ENCODE assay signal across 10 cellular contexts in the genomic region with DNA sequence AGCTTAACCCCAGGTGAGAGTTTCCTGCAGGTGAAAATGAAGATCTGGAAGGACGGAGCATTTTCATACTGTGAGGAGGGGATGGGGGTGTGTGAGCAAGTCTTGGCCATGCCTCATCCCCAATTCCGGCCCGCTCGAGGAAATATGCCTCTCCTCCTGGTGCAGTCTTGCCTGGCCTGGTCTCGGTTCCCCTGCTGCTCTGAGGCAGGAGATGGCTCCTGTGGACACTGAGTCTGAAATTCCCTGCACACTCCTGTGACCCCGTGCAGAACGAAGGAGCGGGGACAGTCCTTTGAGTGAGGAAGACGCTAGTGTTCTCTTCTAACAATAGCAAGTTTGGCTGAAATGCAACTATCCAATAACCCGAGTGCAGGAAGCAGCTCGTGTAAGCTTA. TPM values are rescaled to one million over a fixed set of nuclear protein-coding genes. Genes with fewer than 3 reads are reported as not detected.
DNase-seq lines count a peak whose midpoint lies in the region; ATAC-seq, FAIRE-seq and TF ChIP-seq lines count a peak whose summit lies in the region.
"Had no signal": no experiment of that assay in that cellular context is flagged by ENCODE, and none has a peak within 500 bp of the region (broad histone marks: within the 10 kb centered on the region; RNA-seq: fewer than 3 reads in every experiment).

No MANE protein-coding gene starts in this region.

- H3K4me3 ChIP-seq in HepG2 (replicated peaks in 1 of 3; ENCODE audit: insufficient read depth in 1 of 3, low read depth in 2 of 3, low read length in 3 of 3) = peak overlapping the region; percentile 64 to 82 (median 75); a peak in 5 of 6 replicates
- peak overlapping the region in 1 of 3 donors; percentile 56 for H3K4me3 ChIP-seq in right lobe of liver
- H3K4me3 ChIP-seq in ascending aorta = peak overlapping the region; percentile 63 to 89
- H3K4me3 ChIP-seq in mucosa of stomach (ENCODE audit: low read length) = peak overlapping the region; percentile 5
- H3K4me3 ChIP-seq in aorta (ENCODE audit: low read length in 2 of 2) = peak overlapping the region; percentile 8 to 54

- no peak overlapping the region for H3K9ac ChIP-seq in HepG2 (ENCODE audit: insufficient read depth, low read depth, low read length)
- peak overlapping the region; percentile 60 for H3K9ac ChIP-seq in mucosa of stomach (ENCODE audit: low read length)

- in situ Hi-C loops in HepG2 (cut with HindIII; ENCODE audit: extremely low pct_ligation_motif_present, low pct_unique_long_range_greater_than_20kb) = no loop called here

- no peak for FAIRE-seq in HepG2 (lab: Jason Lieb, UNC)
- FAIRE-seq: G401.6 had no signal

- POLR2A ChIA-PET in HepG2 (lab: Yijun Ruan, JAX) = interaction anchor here (1.2 to 1.6 kb wide), 5 partner anchors 12 to 82 kb away, joined by 3 to 5 read pairs (median 4); a partner anchor contains a TSS

- DNase-seq in HepG2 (ENCODE audit: low spot score) = no peak
- no peak for DNase-seq in right lobe of liver
- DNase-seq in ascending aorta (ENCODE audit: low spot score in 2 of 2) = no peak
- DNase-seq in aorta = no peak
- no peak for DNase-seq in DMS53 treated with DMSO at 0.1 percent for 48 hours (lab: John Stamatoyannopoulos, UW; ENCODE audit: unreplicated experiment)
- DNase-seq in ureter (ENCODE audit: low spot score) = no peak

- H3K27ac ChIP-seq in HepG2 (ENCODE audit: extremely low read length, insufficient read depth, low read length) (no peak overlapping the region), right lobe of liver (no peak overlapping the region), ascending aorta (peak overlapping the region in 1 of 2 donors; percentile 62), aorta (ENCODE audit: low read depth in 1 of 2, low read length in 2 of 2) (peak overlapping the region in 1 of 2 donors; percentile 20)

- no peaks in the 10 kb centered on the region for H3K79me2 ChIP-seq in HepG2 (ENCODE audit: insufficient read depth, low read length)

- CTCF ChIA-PET in HepG2 (lab: Yijun Ruan, JAX; ENCODE audit: low intra/inter-chr PET ratio, low total read pairs) = no interaction called here

- TF ChIP-seq EP300 in HepG2 (IDR thresholded peaks at IDR 0.05; ENCODE audit: low read depth in 2 of 2, low read length in 2 of 2) (no peak), HepG2 (CRISPR knock-in tag; IDR thresholded peaks at IDR 0.05; ENCODE audit: borderline replicate concordance) (no peak)

- TF ChIP-seq POLR2A in HepG2 (IDR thresholded peaks at IDR 0.05; ENCODE audit: insufficient read depth in 1 of 2, low read depth in 2 of 2, low read length in 2 of 2) (no peak), right lobe of liver (IDR thresholded peaks at IDR 0.05) (no peak)

- no peak for TF ChIP-seq RAD21 in HepG2 (CRISPR knock-in tag; IDR thresholded peaks at IDR 0.05)

- peak overlapping the region; percentile 80 for H2AFZ ChIP-seq in HepG2 (ENCODE audit: low read length)

- H3K36me3 ChIP-seq in HepG2 (replicated peaks in 1 of 2; ENCODE audit: control insufficient read depth in 1 of 2, insufficient read depth in 2 of 2, low read length in 2 of 2) (no peaks in the 10 kb centered on the region), right lobe of liver (no peaks in the 10 kb centered on the region), ascending aorta (peaks cover 0 to 3% of the 10 kb centered on the region in 2 donors), mucosa of stomach (ENCODE audit: control insufficient read depth, insufficient read depth, low read length) (no peaks in the 10 kb centered on the region), aorta (ENCODE audit: control insufficient read depth in 1 of 2, insufficient read depth in 2 of 2, low read length in 1 of 2) (no peaks in the 10 kb centered on the region)
- H3K36me3 ChIP-seq: thyroid gland had no signal

- no peaks in the 10 kb centered on the region for H4K20me1 ChIP-seq in HepG2 (ENCODE audit: insufficient read depth, low read length)

- peak overlapping the region; percentile 94 for H3K4me2 ChIP-seq in HepG2 (ENCODE audit: low read depth, low read length)

- ATAC-seq in HepG2 = peak; percentile 62
- no peak for ATAC-seq in right lobe of liver
- ATAC-seq in aorta (ENCODE audit: low FRiP score) = no peak
- ATAC-seq in GM18861 (IDR thresholded peaks at IDR 0.05; ENCODE audit: unreplicated experiment) = no peak

- intact Hi-C loops in HepG2 (cut with micrococcal nuclease; ENCODE audit: unreplicated experiment) (no loop called here), right lobe of liver (cut with DNase I) (no loop called here), ascending aorta (cut with DNase I) (loop anchor here (1.0 to 5.0 kb wide), 2 partner anchors 36 to 110 kb away; a partner anchor contains a TSS), aorta (cut with DNase I) (no loop called here)

- BruUV-seq in HepG2 (replicated peaks; lab: Mats Ljungman, UMichigan) = no TSS peak

- 22% methylated on average over 10 of the region's 11 CpGs for WGBS in HepG2 (ENCODE audit: low lambda C conversion rate)
- WGBS in right lobe of liver (ENCODE audit: insufficient coverage, low coverage, low lambda C conversion rate, missing lambda C conversion rate) = 33% methylated on average over 10 of the region's 11 CpGs
- WGBS in aorta, 2 donors = 25% methylated on average over 11 of the region's 11 CpGs

- H3K9me3 ChIP-seq in HepG2 (ENCODE audit: low read length) (no peaks in the 10 kb centered on the region), right lobe of liver (no peaks in the 10 kb centered on the region), ascending aorta (peaks cover 0 to 9% of the 10 kb centered on the region in 2 donors), mucosa of stomach (ENCODE audit: control insufficient read depth, low read length) (no peaks in the 10 kb centered on the region), aorta (ENCODE audit: control insufficient read depth, low read length) (no peaks in the 10 kb centered on the region)
- H3K9me3 ChIP-seq: thyroid gland had no signal

- H3K27me3 ChIP-seq in HepG2 (ENCODE audit: control insufficient read depth in 1 of 2, insufficient read depth in 2 of 2, low read length in 2 of 2) (peaks cover 0 to 3% of the 10 kb centered on the region in 2 experiments; a peak in 1 of 5 replicates), right lobe of liver (no peaks in the 10 kb centered on the region), ascending aorta (no peaks in the 10 kb centered on the region), mucosa of stomach (ENCODE audit: control insufficient read depth, insufficient read depth, low read length) (no peaks in the 10 kb centered on the region), aorta (ENCODE audit: control insufficient read depth in 1 of 2, insufficient read depth in 2 of 2, low read length in 1 of 2) (no peaks in the 10 kb centered on the region)
- H3K27me3 ChIP-seq: thyroid gland had no signal

- TF ChIP-seq CTCF in HepG2 (CRISPR knock-in tag; IDR thresholded peaks at IDR 0.05) (no peak), right lobe of liver (IDR thresholded peaks at IDR 0.05) (no peak), ascending aorta (IDR thresholded peaks at IDR 0.05) (no peak)

- H3K4me1 ChIP-seq in HepG2 (ENCODE audit: insufficient read depth, low read length) (peaks cover 32% of the 10 kb centered on the region), right lobe of liver (no peaks in the 10 kb centered on the region), ascending aorta (peaks cover 2 to 3% of the 10 kb centered on the region in 2 donors), mucosa of stomach (ENCODE audit: control insufficient read depth, insufficient read depth, low read length) (peaks cover 4% of the 10 kb centered on the region), aorta (ENCODE audit: control insufficient read depth in 1 of 2, insufficient read depth in 2 of 2, low read length in 2 of 2) (no peaks in the 10 kb centered on the region)

RNA-seq across cellular contexts. Expression of a gene that starts 0.3 kb away (rescaled TPM):
- total RNA-seq in HepG2 (2016; rRNA removed; fragmentation: Illumina TruSeq; extraction: Trizol) (3.9 and 4.9 TPM in 2 replicates), right lobe of liver (1 to 10 TPM in 2 of 6 experiments, under 1 TPM in 4; 0.43 to 1.3 (median 0.66) TPM), ascending aorta (2.3 TPM), aorta (10 to 100 TPM in 1 of 2 donors, 1 to 10 TPM in 1; 9.4 to 13.3 TPM), ureter (25.3 TPM)
- 0.35 and 0.51 TPM in 2 replicates for total RNA-seq in HepG2 (2016; cell fraction: cytosol; rRNA removed; fragmentation: Illumina TruSeq; extraction: Trizol; ENCODE audit: low read depth)
- 4.1 and 5.3 TPM in 2 replicates for total RNA-seq in HepG2 (2016; cell fraction: insoluble cytoplasmic fraction; rRNA removed; fragmentation: Illumina TruSeq; extraction: Trizol)
- 1.8 and 2.1 TPM in 2 replicates for total RNA-seq in HepG2 (2016; cell fraction: membrane; rRNA removed; fragmentation: Illumina TruSeq; extraction: Trizol)
- 4.0 and 6.3 TPM in 2 replicates for total RNA-seq in HepG2 (2016; cell fraction: nucleus; rRNA removed; fragmentation: Illumina TruSeq; extraction: Trizol)
- polyA plus RNA-seq in HepG2 (2011; rRNA removed) (2.9 TPM in 2 replicates), aorta (10 to 100 TPM in 1 of 2 donors, 1 to 10 TPM in 1; 6.3 to 11.7 TPM)
- polyA plus RNA-seq in HepG2 (2011; cell fraction: cytosol; rRNA removed) = 1.0 and 1.2 TPM in 2 replicates
- polyA plus RNA-seq in HepG2 (2011; cell fraction: nucleus; rRNA removed) = 4.4 and 5.2 TPM in 2 replicates
- polyA plus RNA-seq in HepG2 (2012) = 1.4 and 1.7 TPM in 2 replicates
- 0.07 and 0.20 TPM in 2 replicates for polyA plus RNA-seq in HepG2 (2016; cell fraction: cytosol; fragmentation: Illumina TruSeq; extraction: Trizol; ENCODE audit: low read depth)
- polyA plus RNA-seq in HepG2 (2016; cell fraction: insoluble cytoplasmic fraction; fragmentation: Illumina TruSeq; extraction: Trizol; ENCODE audit: low read depth) = 2.5 and 2.9 TPM in 2 replicates
- 0.22 and 0.44 TPM in 2 replicates for polyA plus RNA-seq in HepG2 (2016; cell fraction: membrane; fragmentation: Illumina TruSeq; extraction: Trizol; ENCODE audit: low read depth)
- 11.0 and 11.8 TPM in 2 replicates for polyA plus RNA-seq in HepG2 (2016; cell fraction: nucleus; fragmentation: Illumina TruSeq; extraction: Trizol; ENCODE audit: insufficient read depth, low read depth)
- 1.3 TPM in 1 of 2 replicates, not detected in the other for polyA minus RNA-seq in HepG2 (2011; rRNA and poly(A)+ RNA removed; ENCODE audit: low replicate concordance)
- 2.0 and 2.6 TPM in 2 replicates for polyA minus RNA-seq in HepG2 (2011; cell fraction: cytosol; rRNA and poly(A)+ RNA removed)
- polyA minus RNA-seq in HepG2 (2011; cell fraction: nucleus; rRNA and poly(A)+ RNA removed) = 8.4 and 9.6 TPM in 2 replicates

RNA-seq across cellular contexts. Expression of a gene that starts 34.1 kb away (rescaled TPM):
- 12.4 and 16.8 TPM in 2 replicates for total RNA-seq in HepG2 (2016; rRNA removed; fragmentation: Illumina TruSeq; extraction: Trizol)
- total RNA-seq in HepG2 (2016; cell fraction: cytosol; rRNA removed; fragmentation: Illumina TruSeq; extraction: Trizol; ENCODE audit: low read depth) = 0.81 and 1.3 TPM in 2 replicates
- total RNA-seq in HepG2 (2016; cell fraction: insoluble cytoplasmic fraction; rRNA removed; fragmentation: Illumina TruSeq; extraction: Trizol) = 12.1 and 13.4 TPM in 2 replicates
- total RNA-seq in HepG2 (2016; cell fraction: membrane; rRNA removed; fragmentation: Illumina TruSeq; extraction: Trizol) = 3.4 and 4.6 TPM in 2 replicates
- total RNA-seq in HepG2 (2016; cell fraction: nucleus; rRNA removed; fragmentation: Illumina TruSeq; extraction: Trizol) = 13.2 and 14.6 TPM in 2 replicates
- polyA plus RNA-seq in HepG2 (2011; rRNA removed) = 2.4 and 2.7 TPM in 2 replicates
- polyA plus RNA-seq in HepG2 (2011; cell fraction: cytosol; rRNA removed) = 0.70 and 1.1 TPM in 2 replicates
- 3.5 and 3.9 TPM in 2 replicates for polyA plus RNA-seq in HepG2 (2011; cell fraction: nucleus; rRNA removed)
- 2.4 and 3.6 TPM in 2 replicates for polyA plus RNA-seq in HepG2 (2012)
- 0.32 and 0.45 TPM in 2 replicates for polyA plus RNA-seq in HepG2 (2016; cell fraction: cytosol; fragmentation: Illumina TruSeq; extraction: Trizol; ENCODE audit: low read depth)
- 5.0 and 5.3 TPM in 2 replicates for polyA plus RNA-seq in HepG2 (2016; cell fraction: insoluble cytoplasmic fraction; fragmentation: Illumina TruSeq; extraction: Trizol; ENCODE audit: low read depth)
- polyA plus RNA-seq in HepG2 (2016; cell fraction: membrane; fragmentation: Illumina TruSeq; extraction: Trizol; ENCODE audit: low read depth) = 0.68 and 0.85 TPM in 2 replicates
- 25.4 and 27.4 TPM in 2 replicates for polyA plus RNA-seq in HepG2 (2016; cell fraction: nucleus; fragmentation: Illumina TruSeq; extraction: Trizol; ENCODE audit: insufficient read depth, low read depth)
- polyA minus RNA-seq in HepG2 (2011; rRNA and poly(A)+ RNA removed; ENCODE audit: low replicate concordance) = 2.8 and 4.8 TPM in 2 replicates
- 4.1 and 4.5 TPM in 2 replicates for polyA minus RNA-seq in HepG2 (2011; cell fraction: cytosol; rRNA and poly(A)+ RNA removed)
- polyA minus RNA-seq in HepG2 (2011; cell fraction: nucleus; rRNA and poly(A)+ RNA removed) = 14.0 and 15.9 TPM in 2 replicates
- total RNA-seq in right lobe of liver = 1 to 10 TPM; 2.0 to 5.6 (median 3.7) TPM
- total RNA-seq in ascending aorta = 1.1 TPM
- total RNA-seq in aorta = 10 to 100 TPM; 12.7 to 16.1 TPM
- 1 to 10 TPM; 3.1 to 5.5 TPM for polyA plus RNA-seq in aorta
- 74.7 TPM for total RNA-seq in ureter

RNA-seq across cellular contexts. Expression of a gene that starts 39.4 kb away (rescaled TPM):
- total RNA-seq in HepG2 (2016; rRNA removed; fragmentation: Illumina TruSeq; extraction: Trizol) (21.0 and 35.5 TPM in 2 replicates), right lobe of liver (1 to 10 TPM; 6.1 to 10.0 (median 9.2) TPM), ascending aorta (0.85 TPM), aorta (10 to 100 TPM in 1 of 2 donors, 1 to 10 TPM in 1; 8.1 to 10.8 TPM), ureter (17.9 TPM)
- 5.9 and 6.2 TPM in 2 replicates for total RNA-seq in HepG2 (2016; cell fraction: cytosol; rRNA removed; fragmentation: Illumina TruSeq; extraction: Trizol; ENCODE audit: low read depth)
- 20.7 and 33.8 TPM in 2 replicates for total RNA-seq in HepG2 (2016; cell fraction: insoluble cytoplasmic fraction; rRNA removed; fragmentation: Illumina TruSeq; extraction: Trizol)
- 11.2 and 12.9 TPM in 2 replicates for total RNA-seq in HepG2 (2016; cell fraction: membrane; rRNA removed; fragmentation: Illumina TruSeq; extraction: Trizol)
- 20.8 and 24.9 TPM in 2 replicates for total RNA-seq in HepG2 (2016; cell fraction: nucleus; rRNA removed; fragmentation: Illumina TruSeq; extraction: Trizol)
- polyA plus RNA-seq in HepG2 (2011; rRNA removed) (8.5 and 9.6 TPM in 2 replicates), aorta (1 to 10 TPM; 1.3 to 6.5 TPM)
- 5.9 and 8.3 TPM in 2 replicates for polyA plus RNA-seq in HepG2 (2011; cell fraction: cytosol; rRNA removed)
- polyA plus RNA-seq in HepG2 (2011; cell fraction: nucleus; rRNA removed) = 8.8 and 12.0 TPM in 2 replicates
- 7.2 and 8.5 TPM in 2 replicates for polyA plus RNA-seq in HepG2 (2012)
- polyA plus RNA-seq in HepG2 (2016; cell fraction: cytosol; fragmentation: Illumina TruSeq; extraction: Trizol; ENCODE audit: low read depth) = 3.0 and 3.6 TPM in 2 replicates
- polyA plus RNA-seq in HepG2 (2016; cell fraction: insoluble cytoplasmic fraction; fragmentation: Illumina TruSeq; extraction: Trizol; ENCODE audit: low read depth) = 13.0 and 13.9 TPM in 2 replicates
- polyA plus RNA-seq in HepG2 (2016; cell fraction: membrane; fragmentation: Illumina TruSeq; extraction: Trizol; ENCODE audit: low read depth) = 4.0 and 4.6 TPM in 2 replicates
- polyA plus RNA-seq in HepG2 (2016; cell fraction: nucleus; fragmentation: Illumina TruSeq; extraction: Trizol; ENCODE audit: insufficient read depth, low read depth) = 42.0 and 46.3 TPM in 2 replicates
- polyA minus RNA-seq in HepG2 (2011; rRNA and poly(A)+ RNA removed; ENCODE audit: low replicate concordance) = 8.7 TPM in 1 of 2 replicates, not detected in the other
- 16.4 and 17.4 TPM in 2 replicates for polyA minus RNA-seq in HepG2 (2011; cell fraction: cytosol; rRNA and poly(A)+ RNA removed)
- polyA minus RNA-seq in HepG2 (2011; cell fraction: nucleus; rRNA and poly(A)+ RNA removed) = 40.6 and 49.9 TPM in 2 replicates

RNA-seq across cellular contexts. Expression of a gene that starts 49.9 kb away (rescaled TPM):
- total RNA-seq in HepG2 (2016; rRNA removed; fragmentation: Illumina TruSeq; extraction: Trizol) (1.7 and 2.2 TPM in 2 replicates), right lobe of liver (1 to 10 TPM in 2 of 6 experiments, under 1 TPM in 4; 0.37 to 1.3 (median 0.98) TPM), ascending aorta (not detected), aorta (1 to 10 TPM; 3.1 to 4.8 TPM), ureter (2.3 TPM)
- 1.8 and 1.9 TPM in 2 replicates for total RNA-seq in HepG2 (2016; cell fraction: cytosol; rRNA removed; fragmentation: Illumina TruSeq; extraction: Trizol; ENCODE audit: low read depth)
- total RNA-seq in HepG2 (2016; cell fraction: insoluble cytoplasmic fraction; rRNA removed; fragmentation: Illumina TruSeq; extraction: Trizol) = 1.7 and 2.9 TPM in 2 replicates
- 1.8 and 2.0 TPM in 2 replicates for total RNA-seq in HepG2 (2016; cell fraction: membrane; rRNA removed; fragmentation: Illumina TruSeq; extraction: Trizol)
- 2.1 and 2.7 TPM in 2 replicates for total RNA-seq in HepG2 (2016; cell fraction: nucleus; rRNA removed; fragmentation: Illumina TruSeq; extraction: Trizol)
- polyA plus RNA-seq in HepG2 (2011; rRNA removed) (0.46 and 0.57 TPM in 2 replicates), aorta (1 to 10 TPM in 1 of 2 donors, under 1 TPM in 1; 0.50 to 2.0 TPM)
- 0.20 and 0.22 TPM in 2 replicates for polyA plus RNA-seq in HepG2 (2011; cell fraction: cytosol; rRNA removed)
- polyA plus RNA-seq in HepG2 (2011; cell fraction: nucleus; rRNA removed) = 0.48 and 0.69 TPM in 2 replicates
- 0.28 and 0.32 TPM in 2 replicates for polyA plus RNA-seq in HepG2 (2012)
- polyA plus RNA-seq in HepG2 (2016; cell fraction: cytosol; fragmentation: Illumina TruSeq; extraction: Trizol; ENCODE audit: low read depth) = 0.08 and 0.50 TPM in 2 replicates
- 0.96 and 1.1 TPM in 2 replicates for polyA plus RNA-seq in HepG2 (2016; cell fraction: insoluble cytoplasmic fraction; fragmentation: Illumina TruSeq; extraction: Trizol; ENCODE audit: low read depth)
- 0.29 and 0.36 TPM in 2 replicates for polyA plus RNA-seq in HepG2 (2016; cell fraction: membrane; fragmentation: Illumina TruSeq; extraction: Trizol; ENCODE audit: low read depth)
- 2.4 and 2.8 TPM in 2 replicates for polyA plus RNA-seq in HepG2 (2016; cell fraction: nucleus; fragmentation: Illumina TruSeq; extraction: Trizol; ENCODE audit: insufficient read depth, low read depth)
- 2.2 TPM in 1 of 2 replicates, not detected in the other for polyA minus RNA-seq in HepG2 (2011; rRNA and poly(A)+ RNA removed; ENCODE audit: low replicate concordance)
- 0.26 and 0.59 TPM in 2 replicates for polyA minus RNA-seq in HepG2 (2011; cell fraction: cytosol; rRNA and poly(A)+ RNA removed)
- polyA minus RNA-seq in HepG2 (2011; cell fraction: nucleus; rRNA and poly(A)+ RNA removed) = 1.7 and 2.4 TPM in 2 replicates
